1 cellular context compared by ENCODE assay signal in genomic region chr5:132500244-132500930, GRCh38.
TF ChIP-seq lines count a peak whose summit lies in the region.

No MANE protein-coding gene starts in this region.

TF ChIP-seq in H1, 55 proteins besides CTCF, POLR2A, EP300 and RAD21:
- TF ChIP-seq MAX (IDR thresholded peaks at IDR 0.05) (no peak), YY1 (IDR thresholded peaks at IDR 0.05; ENCODE audit: low read depth, low read length) (no peak), CHD7 (IDR thresholded peaks at IDR 0.05; ENCODE audit: insufficient replicate concordance, low read length) (no peak), TBP (IDR thresholded peaks at IDR 0.05; ENCODE audit: low read depth, low read length) (no peak)
